19 cellular contexts compared by ENCODE assay signal in genomic region chrX:13837290-13837745, GRCh38. TPM values are rescaled to one million over a fixed set of nuclear protein-coding genes. Genes with fewer than 3 reads are reported as not detected.
DNase-seq lines count a peak whose midpoint lies in the region; ATAC-seq, FAIRE-seq and TF ChIP-seq lines count a peak whose summit lies in the region.
"Had no signal": no experiment of that assay in that cellular context is flagged by ENCODE, and none has a peak within 500 bp of the region (broad histone marks: within the 10 kb centered on the region; RNA-seq: fewer than 3 reads in every experiment).

No MANE protein-coding gene starts in this region.

- RAD21 ChIA-PET in GM12878 (lab: Charles Lee; ENCODE audit: unreplicated experiment): no interaction called here

- H3K4me1 Mint-ChIP-seq in Calu3 (ENCODE audit: low read depth, unreplicated experiment): no peaks in the 10 kb centered on the region
- H3K4me1 Mint-ChIP-seq: activated naive CD8-positive, alpha-beta T cell treated with anti-CD3 and anti-CD28 coated beads for 36 hours; CD4-positive, CD25-positive, alpha-beta regulatory T cell; stimulated activated naive CD8-positive, alpha-beta T cell treated with anti-CD3 and anti-CD28 coated beads, Interleukin-15, amount 100 ng/mL, for 72 hours had no signal

- H4K20me1 ChIP-seq in GM12878 (ENCODE audit: control insufficient read depth, insufficient read depth): no peaks in the 10 kb centered on the region

- H3K27ac Mint-ChIP-seq in Calu3 (ENCODE audit: unreplicated experiment): no peak overlapping the region
- H3K27ac Mint-ChIP-seq: activated naive CD8-positive, alpha-beta T cell treated with anti-CD3 and anti-CD28 coated beads for 36 hours; CD4-positive, CD25-positive, alpha-beta regulatory T cell; stimulated activated naive CD8-positive, alpha-beta T cell treated with anti-CD3 and anti-CD28 coated beads, Interleukin-15, amount 100 ng/mL, for 72 hours had no signal

- POLR2A ChIA-PET in GM12878 (lab: Charles Lee): no interaction called here

- no peak overlapping the region for H3K9ac ChIP-seq in GM12878 (ENCODE audit: control insufficient read depth, insufficient read depth, low read length)
- no peak overlapping the region for H3K9ac ChIP-seq in iPS-20b (ENCODE audit: low read depth, low read length)
- H3K9ac ChIP-seq: SK-N-SH had no signal

- CTCF ChIA-PET in GM12878 (lab: Yijun Ruan, JAX) (no interaction called here), Calu3 (lab: Charles Lee) (no interaction called here)

- no peak overlapping the region for H3K4me3 Mint-ChIP-seq in Calu3 (ENCODE audit: low read depth, unreplicated experiment)
- H3K4me3 Mint-ChIP-seq: activated naive CD8-positive, alpha-beta T cell treated with anti-CD3 and anti-CD28 coated beads for 36 hours; CD4-positive, CD25-positive, alpha-beta regulatory T cell; stimulated activated naive CD8-positive, alpha-beta T cell treated with anti-CD3 and anti-CD28 coated beads, Interleukin-15, amount 100 ng/mL, for 72 hours had no signal

- no peaks in the 10 kb centered on the region for H3K9me3 Mint-ChIP-seq in Calu3 (ENCODE audit: low read depth, unreplicated experiment)
- H3K9me3 Mint-ChIP-seq: activated naive CD8-positive, alpha-beta T cell treated with anti-CD3 and anti-CD28 coated beads for 36 hours; CD4-positive, CD25-positive, alpha-beta regulatory T cell; stimulated activated naive CD8-positive, alpha-beta T cell treated with anti-CD3 and anti-CD28 coated beads, Interleukin-15, amount 100 ng/mL, for 72 hours had no signal

- H3K27ac ChIP-seq in GM12878 (ENCODE audit: control insufficient read depth, insufficient read depth) (no peak overlapping the region), iPS-20b (ENCODE audit: low read length) (no peak overlapping the region)
- H3K27ac ChIP-seq: colonic mucosa, esophagus muscularis mucosa, sigmoid colon, VCaP had no signal

- no peak for TF ChIP-seq RAD21 in GM12878 (IDR thresholded peaks at IDR 0.05; ENCODE audit: insufficient read depth, low read depth, low read length)

- intact Hi-C loops in GM12878 (cut with micrococcal nuclease; ENCODE audit: unreplicated experiment): no loop called here
- intact Hi-C loops in Calu3 (cut with micrococcal nuclease; ENCODE audit: unreplicated experiment): no loop called here

- BruUV-seq in GM12878 (replicated peaks; lab: Mats Ljungman, UMichigan): no TSS peak
- BruUV-seq in Calu3 (replicated peaks; lab: Mats Ljungman, UMichigan): no TSS peak

- TF ChIP-seq CTCF in GM12878 (IDR thresholded peaks at IDR 0.05 in 2 of 3, conservative IDR thresholded peaks at IDR 0.05 in 1 of 3; ENCODE audit: control insufficient read depth in 2 of 3, extremely low read depth in 1 of 3, insufficient read depth in 1 of 3, low read depth in 3 of 3, low read length in 3 of 3): no peak
- no peak for TF ChIP-seq CTCF in GM13977 (IDR thresholded peaks at IDR 0.05; ENCODE audit: extremely low read depth, insufficient read depth, missing control alignments)
- no peak for TF ChIP-seq CTCF in Calu3 (IDR thresholded peaks at IDR 0.05; ENCODE audit: unreplicated experiment)

- H3K27me3 ChIP-seq in H7 (ENCODE audit: control insufficient read depth, insufficient read depth, low read length) (no peaks in the 10 kb centered on the region), GM12878 (replicated peaks in 1 of 2; ENCODE audit: control insufficient read depth in 2 of 2, insufficient read depth in 2 of 2, low read length in 1 of 2) (peaks cover 0 to 2% of the 10 kb centered on the region in 2 experiments; a peak in 1 of 4 replicates), iPS-20b (ENCODE audit: insufficient read depth, low read length) (no peaks in the 10 kb centered on the region)
- H3K27me3 ChIP-seq: colonic mucosa, sigmoid colon had no signal

- TF ChIP-seq POLR2A in GM12878 (IDR thresholded peaks at IDR 0.05; ENCODE audit: low read depth, low read length): no peak

- in situ Hi-C loops in GM12878 (cut with MboI) (no loop called here), GM13977 (cut with MboI; ENCODE audit: low pct_unique_long_range_greater_than_20kb, low sequenced_read_pairs, unreplicated experiment) (no loop called here)

- WGBS in GM12878 (ENCODE audit: insufficient coverage, insufficient replicate concordance, low lambda C conversion rate, missing lambda C conversion rate): 11% methylated on average over 7 of the region's 7 CpGs

- SMC1A ChIA-PET in GM12878 (lab: Charles Lee; ENCODE audit: uncharacterized antibody, unreplicated experiment): interaction anchor here (1.1 to 1.9 kb wide), 2 partner anchors 75 to 86 kb away, joined by 6 read pairs; no protein-coding TSS in a partner anchor

- FAIRE-seq in GM12878 (lab: Jason Lieb, UNC): no peak
- FAIRE-seq: keratinocyte had no signal

- no peak overlapping the region for H3K4me3 ChIP-seq in H7 (ENCODE audit: insufficient read depth, low read depth, low read length)
- no peak overlapping the region for H3K4me3 ChIP-seq in GM12878
- H3K4me3 ChIP-seq in iPS-20b (ENCODE audit: low read length): peak overlapping the region; percentile 40; the same call in 1 of the 2 replicates
- H3K4me3 ChIP-seq: colonic mucosa, esophagus muscularis mucosa, sigmoid colon had no signal

- no peak overlapping the region for H3K4me2 ChIP-seq in GM12878 (ENCODE audit: control insufficient read depth, insufficient read depth)
- H3K4me2 ChIP-seq: SK-N-SH had no signal

- H3K9me3 ChIP-seq in GM12878 (replicated peaks; ENCODE audit: control insufficient read depth, insufficient read depth, low read length) (no peaks in the 10 kb centered on the region), iPS-20b (ENCODE audit: insufficient read depth, low read depth, low read length) (no peaks in the 10 kb centered on the region)
- H3K9me3 ChIP-seq: colonic mucosa, esophagus muscularis mucosa, sigmoid colon, SK-N-SH had no signal

- no peak overlapping the region for H2AFZ ChIP-seq in GM12878 (ENCODE audit: control insufficient read depth, low read depth, low read length)

- no peaks in the 10 kb centered on the region for H3K79me2 ChIP-seq in GM12878 (ENCODE audit: control insufficient read depth, insufficient read depth, low read length)

- peak; percentile 80 for ATAC-seq in GM12878
- ATAC-seq in GM21825 (IDR thresholded peaks at IDR 0.05; ENCODE audit: unreplicated experiment): no peak
- ATAC-seq: HCT116; stimulated activated naive CD8-positive, alpha-beta T cell treated with anti-CD3 and anti-CD28 coated beads, Interleukin-15, amount 100 ng/mL, for 72 hours had no signal

- peak; percentile 50 for DNase-seq in H7
- DNase-seq in GM12878 (ENCODE audit: low read depth, low spot score): no peak
- peak; percentile 3 for DNase-seq in renal cortical epithelial cell (ENCODE audit: low read depth)
- no peak for DNase-seq in inferior parietal cortex (ENCODE audit: extremely low spot score)
- DNase-seq in GM13977 (ENCODE audit: low spot score): no peak
- no peak for DNase-seq in Calu3
- DNase-seq: activated naive CD8-positive, alpha-beta T cell treated with anti-CD3 and anti-CD28 coated beads for 36 hours; CD4-positive, CD25-positive, alpha-beta regulatory T cell; colonic mucosa; MM.1S; sigmoid colon; SK-N-SH; stimulated activated naive CD8-positive, alpha-beta T cell treated with anti-CD3 and anti-CD28 coated beads, Interleukin-15, amount 100 ng/mL, for 72 hours had no signal

- H3K36me3 ChIP-seq in H7 (replicated peaks; ENCODE audit: control insufficient read depth, insufficient read depth, low read length) (no peaks in the 10 kb centered on the region), GM12878 (ENCODE audit: control insufficient read depth in 2 of 2, insufficient read depth in 2 of 2, low read length in 1 of 2) (no peaks in the 10 kb centered on the region), iPS-20b (ENCODE audit: insufficient read depth, low read depth, low read length) (no peaks in the 10 kb centered on the region)
- H3K36me3 ChIP-seq: colonic mucosa, esophagus muscularis mucosa, sigmoid colon had no signal

- no peaks in the 10 kb centered on the region for H3K27me3 Mint-ChIP-seq in Calu3 (ENCODE audit: unreplicated experiment)
- H3K27me3 Mint-ChIP-seq: activated naive CD8-positive, alpha-beta T cell treated with anti-CD3 and anti-CD28 coated beads for 36 hours; stimulated activated naive CD8-positive, alpha-beta T cell treated with anti-CD3 and anti-CD28 coated beads, Interleukin-15, amount 100 ng/mL, for 72 hours had no signal

- H3K4me1 ChIP-seq in GM12878 (ENCODE audit: control insufficient read depth, insufficient read depth, low read length) (no peaks in the 10 kb centered on the region), iPS-20b (ENCODE audit: insufficient read depth, low read length) (peaks cover 26% of the 10 kb centered on the region)
- H3K4me1 ChIP-seq: colonic mucosa, esophagus muscularis mucosa, sigmoid colon had no signal

- no peak for TF ChIP-seq EP300 in GM12878 (IDR thresholded peaks at IDR 0.05; ENCODE audit: borderline replicate concordance in 1 of 2, control insufficient read depth in 1 of 2, low read depth in 2 of 2, low read length in 2 of 2)

- H3K36me3 Mint-ChIP-seq in Calu3 (ENCODE audit: insufficient read depth, unreplicated experiment): no peaks in the 10 kb centered on the region
- H3K36me3 Mint-ChIP-seq: activated naive CD8-positive, alpha-beta T cell treated with anti-CD3 and anti-CD28 coated beads for 36 hours; CD4-positive, CD25-positive, alpha-beta regulatory T cell had no signal

TF ChIP-seq in GM12878, 131 proteins besides CTCF, POLR2A, EP300 and RAD21:
- no peak for TF ChIP-seq KDM1A (IDR thresholded peaks at IDR 0.05; ENCODE audit: borderline replicate concordance)

RNA-seq across cellular contexts. Expression of gene GPM6B, which starts 20.4 kb away (rescaled TPM):
- total RNA-seq in H7 (2014; rRNA removed; shearing (Covaris generic)): 205 and 225 TPM in 2 replicates
- total RNA-seq in GM12878 (2013; cell fraction: nucleolus; rRNA removed): 0.34 and 0.79 TPM in 2 replicates
- total RNA-seq in GM12878 (2014; rRNA removed) (0.33 TPM in 1 of 2 replicates, not detected in the other), GM12878 (2014; rRNA removed; fragmentation: Illumina TruSeq; extraction: Trizol) (0.04 TPM in 1 of 2 replicates, not detected in the other), GM12878 (2021) (0.21 TPM in 1 of 2 replicates, not detected in the other), renal cortical epithelial cell (0.10 and 0.87 TPM in 2 replicates), Calu3 (2022) (2.3 and 4.3 TPM in 2 replicates)
- 0.24 TPM for polyA plus RNA-seq in GM12878 (2011; ENCODE audit: low read depth)
- polyA plus RNA-seq in GM12878 (2011; rRNA removed) (0.42 and 0.48 TPM in 2 replicates), GM12878 (2014; fragmentation: Illumina TruSeq; extraction: Trizol) (0.01 TPM in 1 of 2 replicates, not detected in the other), GM12878 (2014; fragmentation: Nextera tagmentation; extraction: Ambion mirVana) (under 1 TPM; 0.26 to 0.53 TPM), GM12878 (2014; rRNA removed) (0.05 TPM in 1 of 2 replicates, not detected in the other), GM12878 (2016; fragmentation: Nextera tagmentation; extraction: Ambion mirVana) (1 to 10 TPM; 2.6 TPM)
- polyA plus RNA-seq in GM12878 (2011; cell fraction: cytosol; rRNA removed): 0.35 and 0.45 TPM in 2 replicates
- 0.29 and 0.43 TPM in 2 replicates for polyA plus RNA-seq in GM12878 (2011; cell fraction: nucleus; rRNA removed)
- polyA plus RNA-seq in GM12878 (2012): 0.62 TPM in 2 replicates
- polyA minus RNA-seq in GM12878 (2011; rRNA and poly(A)+ RNA removed): 0.07 and 2.2 TPM in 2 replicates
- polyA minus RNA-seq in GM12878 (2011; cell fraction: cytosol; rRNA and poly(A)+ RNA removed): not detected in 2 replicates
- polyA minus RNA-seq in GM12878 (2011; cell fraction: nucleus; rRNA and poly(A)+ RNA removed): 0.24 TPM in 1 of 2 replicates, not detected in the other
- total RNA-seq: activated naive CD8-positive, alpha-beta T cell treated with anti-CD3 and anti-CD28 coated beads for 36 hours; CD4-positive, CD25-positive, alpha-beta regulatory T cell had no signal

Comparison
In these comparisons a context has a peak if more than half of its experiments do, and no peak if none do; other contexts are left out.
1. DNase-seq: peak in H7 (single experiment) and renal cortical epithelial cell (single experiment); none in GM12878 (single experiment), inferior parietal cortex (single experiment), GM13977 (single experiment) and Calu3 (single experiment).
2. RNA of gene GPM6B, which starts 20.4 kb away (total RNA-seq): 205 to 225 TPM in H7; 2.3 to 4.3 TPM in Calu3, 0.10 to 0.87 TPM in renal cortical epithelial cell and 0.04 to 0.79 TPM in GM12878; every median in the first group is over 10 times any median in the second.